Comparison of ENCODE assay signal across 10 cellular contexts in genomic region chr4:80172203-80172602, GRCh38. TPM values are rescaled to one million over a fixed set of nuclear protein-coding genes. Genes with fewer than 3 reads are reported as not detected.
DNase-seq lines count a peak whose midpoint lies in the region; ATAC-seq and TF ChIP-seq lines count a peak whose summit lies in the region.
"Had no signal": no experiment of that assay in that cellular context is flagged by ENCODE, and none has a peak within 500 bp of the region (broad histone marks: within the 10 kb centered on the region; RNA-seq: fewer than 3 reads in every experiment).

No MANE protein-coding gene starts in this region.

- ATAC-seq in GM19438 (IDR thresholded peaks at IDR 0.05; ENCODE audit: low read depth, unreplicated experiment) (peak; percentile 71), HG03108 (IDR thresholded peaks at IDR 0.05; ENCODE audit: unreplicated experiment) (peak; percentile 46), HG03469 (IDR thresholded peaks at IDR 0.05; ENCODE audit: unreplicated experiment) (no peak)

- no peaks in the 10 kb centered on the region for H3K36me3 Mint-ChIP-seq in CD8-positive, alpha-beta memory T cell
- H3K36me3 Mint-ChIP-seq in activated naive CD8-positive, alpha-beta T cell treated with anti-CD3 and anti-CD28 coated beads for 36 hours, result no peaks in the 10 kb centered on the region

- 77% methylated on average over 2 of the region's 2 CpGs for WGBS in hepatocyte (ENCODE audit: low lambda C conversion rate, missing lambda C conversion rate)

- no peaks in the 10 kb centered on the region for H3K36me3 ChIP-seq in CD8-positive, alpha-beta memory T cell (ENCODE audit: insufficient read depth, low read length)
- H3K36me3 ChIP-seq in hepatocyte (replicated peaks; ENCODE audit: insufficient read depth, low read depth), result no peaks in the 10 kb centered on the region
- H3K36me3 ChIP-seq: ovary had no signal

- no peaks in the 10 kb centered on the region for H3K27me3 Mint-ChIP-seq in CD8-positive, alpha-beta memory T cell
- no peaks in the 10 kb centered on the region for H3K27me3 Mint-ChIP-seq in activated naive CD8-positive, alpha-beta T cell treated with anti-CD3 and anti-CD28 coated beads for 36 hours

- H3K9me3 Mint-ChIP-seq in CD8-positive, alpha-beta memory T cell, result no peaks in the 10 kb centered on the region
- H3K9me3 Mint-ChIP-seq in activated naive CD8-positive, alpha-beta T cell treated with anti-CD3 and anti-CD28 coated beads for 36 hours, result no peaks in the 10 kb centered on the region

- peak overlapping the region; percentile 83 to 98 (median 94) for H3K27ac Mint-ChIP-seq in CD8-positive, alpha-beta memory T cell
- H3K27ac Mint-ChIP-seq in activated naive CD8-positive, alpha-beta T cell treated with anti-CD3 and anti-CD28 coated beads for 36 hours, result peak overlapping the region; percentile 86

- peaks cover 43% of the 10 kb centered on the region for H3K4me1 ChIP-seq in CD8-positive, alpha-beta memory T cell (ENCODE audit: insufficient read depth, low read length)
- H3K4me1 ChIP-seq in hepatocyte (ENCODE audit: insufficient read depth), result no peaks in the 10 kb centered on the region

- no peaks in the 10 kb centered on the region for H4K20me1 ChIP-seq in hepatocyte (ENCODE audit: insufficient read depth, poor library complexity, severe bottlenecking)

- peak overlapping the region; percentile 28 to 82 (median 71) for H3K4me3 Mint-ChIP-seq in CD8-positive, alpha-beta memory T cell
- peak overlapping the region; percentile 25 for H3K4me3 Mint-ChIP-seq in activated naive CD8-positive, alpha-beta T cell treated with anti-CD3 and anti-CD28 coated beads for 36 hours

- TF ChIP-seq CTCF in hepatocyte (IDR thresholded peaks at IDR 0.05; ENCODE audit: poor library complexity), result no peak

- H3K4me2 ChIP-seq in hepatocyte, result no peak overlapping the region

- DNase-seq in CD8-positive, alpha-beta memory T cell, result peak in 2 of 5 donors; percentile 9 to 25
- peak; percentile 33 for DNase-seq in activated naive CD8-positive, alpha-beta T cell treated with anti-CD3 and anti-CD28 coated beads for 36 hours
- DNase-seq in NCI-H1092 treated with DMSO at 0.1 percent for 48 hours (lab: John Stamatoyannopoulos, UW) (no peak), hepatocyte (ENCODE audit: low spot score) (no peak), GOT3 (lab: John Stamatoyannopoulos, UW) (no peak)
- DNase-seq: KBM-7, ovary had no signal

- peaks cover 48 to 67% (median 55%) of the 10 kb centered on the region in 3 donors for H3K4me1 Mint-ChIP-seq in CD8-positive, alpha-beta memory T cell
- H3K4me1 Mint-ChIP-seq in activated naive CD8-positive, alpha-beta T cell treated with anti-CD3 and anti-CD28 coated beads for 36 hours, result peaks cover 49% of the 10 kb centered on the region

- H3K79me2 ChIP-seq in hepatocyte, result no peaks in the 10 kb centered on the region

- CTCF ChIA-PET in CD8-positive, alpha-beta memory T cell (lab: Charles Lee), result interaction anchor here (1.0 to 4.9 kb wide), 9 partner anchors 10 to 47 kb away, joined by 3 to 61 read pairs (median 6); partner anchors contain the start of gene PRDM8

- H2AFZ ChIP-seq in hepatocyte, result no peak overlapping the region

- no peak overlapping the region for H3K27ac ChIP-seq in CD8-positive, alpha-beta memory T cell (ENCODE audit: low read depth, low read length)
- no peak overlapping the region for H3K27ac ChIP-seq in hepatocyte
- H3K27ac ChIP-seq: ovary had no signal

- H3K9me3 ChIP-seq in CD8-positive, alpha-beta memory T cell (ENCODE audit: low read length), result no peaks in the 10 kb centered on the region
- no peaks in the 10 kb centered on the region for H3K9me3 ChIP-seq in hepatocyte (ENCODE audit: low read depth)
- H3K9me3 ChIP-seq: ovary had no signal

- peak overlapping the region; percentile 13 for H3K4me3 ChIP-seq in CD8-positive, alpha-beta memory T cell (ENCODE audit: low read length)
- no peak overlapping the region for H3K4me3 ChIP-seq in hepatocyte
- H3K4me3 ChIP-seq: ovary had no signal

- no peaks in the 10 kb centered on the region for H3K27me3 ChIP-seq in CD8-positive, alpha-beta memory T cell (ENCODE audit: insufficient read depth, low read length, poor library complexity, severe bottlenecking)
- H3K27me3 ChIP-seq in hepatocyte, result peaks cover 7% of the 10 kb centered on the region
- H3K27me3 ChIP-seq: ovary had no signal

- POLR2A ChIA-PET in CD8-positive, alpha-beta memory T cell (lab: Charles Lee), result interaction anchor here (0.5 to 2.2 kb wide), 5 partner anchors 9 to 46 kb away, joined by 3 to 22 read pairs (median 6); no protein-coding TSS in a partner anchor

- no peaks in the 10 kb centered on the region for H3K9me2 ChIP-seq in hepatocyte (replicated peaks; ENCODE audit: insufficient read depth)

RNA-seq across cellular contexts. Expression of gene PRDM8, which starts 25.1 kb away (rescaled TPM):
- total RNA-seq in CD8-positive, alpha-beta memory T cell, result 10 to 100 TPM; 10.9 to 12.7 TPM
- 2.4 TPM for polyA plus RNA-seq in CD8-positive, alpha-beta memory T cell
- 1 to 10 TPM; 1.3 to 2.3 TPM for total RNA-seq in activated naive CD8-positive, alpha-beta T cell treated with anti-CD3 and anti-CD28 coated beads for 36 hours
- total RNA-seq in hepatocyte, result 0.40 and 1.8 TPM in 2 replicates
- 0.65 and 0.66 TPM in 2 replicates for polyA plus RNA-seq in hepatocyte
